18 cellular contexts compared by ENCODE assay signal in the genomic region with DNA sequence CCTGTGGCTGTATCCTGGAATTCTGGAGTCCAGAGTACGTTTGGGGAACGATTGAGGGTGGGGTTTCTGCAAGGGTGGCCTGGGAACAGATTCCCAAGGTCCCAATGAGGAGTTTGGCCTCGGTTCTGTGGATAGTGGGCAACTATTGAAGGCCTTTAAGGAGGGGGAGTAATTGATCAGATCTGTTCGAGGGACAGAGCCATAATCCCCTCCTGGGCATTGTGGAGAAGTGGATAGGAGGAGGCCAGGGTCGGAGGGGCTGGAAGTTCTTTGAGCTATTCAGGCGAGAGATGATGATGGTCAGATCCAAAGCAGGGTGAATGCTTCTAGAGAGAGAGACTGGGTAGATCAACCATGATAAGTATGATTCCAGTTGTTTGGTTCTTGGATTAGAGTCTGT.
DNase-seq lines count a peak whose midpoint lies in the region; FAIRE-seq and TF ChIP-seq lines count a peak whose summit lies in the region.
"Had no signal": no experiment of that assay in that cellular context is flagged by ENCODE, and none has a peak within 500 bp of the region (broad histone marks: within the 10 kb centered on the region; RNA-seq: fewer than 3 reads in every experiment).

No MANE protein-coding gene starts in this region.

- H2BK20ac ChIP-seq in H9 (ENCODE audit: low read depth, low read length, poor library complexity, severe bottlenecking) = no peak overlapping the region

- CTCF ChIA-PET in HEK293T (lab: Yijun Ruan, JAX) = no interaction called here

- H3K14ac ChIP-seq in H9 (ENCODE audit: insufficient read depth, low read length) = no peak overlapping the region

- H3K4me3 ChIP-seq in BLaER1 (no peak overlapping the region; the same call in 1 of the 2 replicates), astrocyte (ENCODE audit: insufficient read depth, low read depth, low read length) (no peak overlapping the region), spleen (no peak overlapping the region)
- H3K4me3 ChIP-seq: GM12878 had no signal

- no peak overlapping the region for H3K23ac ChIP-seq in H9 (ENCODE audit: insufficient read length, low read depth, low read length)

- H3K79me1 ChIP-seq in H9 (ENCODE audit: insufficient read depth, low read depth, low read length, poor library complexity, severe bottlenecking) = no peaks in the 10 kb centered on the region

- H3K4me1 Mint-ChIP-seq in H9 (peaks cover 44 to 55% of the 10 kb centered on the region in 2 experiments), astrocyte (ENCODE audit: low read depth, unreplicated experiment) (peaks cover 13% of the 10 kb centered on the region)

- H2AFZ ChIP-seq in H9 (ENCODE audit: low read length) (no peak overlapping the region), astrocyte (ENCODE audit: low read depth, low read length) (no peak overlapping the region)

- no peak for TF ChIP-seq POLR2A in spleen (IDR thresholded peaks at IDR 0.05)

- H4K91ac ChIP-seq in H9 (ENCODE audit: insufficient read length, low read depth, low read length) = peak overlapping the region; percentile 78

- no peaks in the 10 kb centered on the region for H3K36me3 Mint-ChIP-seq in H9 (ENCODE audit: insufficient read depth in 1 of 3, low read depth in 3 of 3)
- peaks cover 3% of the 10 kb centered on the region for H3K36me3 Mint-ChIP-seq in astrocyte (ENCODE audit: low read depth, unreplicated experiment)

- no peak overlapping the region for H2BK5ac ChIP-seq in H9 (ENCODE audit: insufficient read length, low read length)

- H3K9me3 ChIP-seq in BLaER1 = no peaks in the 10 kb centered on the region
- H3K9me3 ChIP-seq in H9 (ENCODE audit: control insufficient read depth, low read depth, low read length) = no peaks in the 10 kb centered on the region
- H3K9me3 ChIP-seq in astrocyte (ENCODE audit: insufficient read depth, low read depth, low read length) = no peaks in the 10 kb centered on the region
- H3K9me3 ChIP-seq in spleen = no peaks in the 10 kb centered on the region

- H3K4me2 ChIP-seq in BLaER1 = peak overlapping the region; percentile 83
- no peak overlapping the region for H3K4me2 ChIP-seq in H9 (ENCODE audit: insufficient read depth, insufficient read length, low read length)
- no peak overlapping the region for H3K4me2 ChIP-seq in astrocyte (ENCODE audit: low read length)

- intact Hi-C loops in spleen (cut with DNase I; ENCODE audit: low total_unique reads) = no loop called here

- H2BK120ac ChIP-seq in H9 (ENCODE audit: low read depth, low read length, poor library complexity, severe bottlenecking) = no peak overlapping the region

- DNase-seq in H9 = no peak
- no peak for DNase-seq in astrocyte (ENCODE audit: low read depth)
- DNase-seq in spleen = peak; percentile 2
- DNase-seq in iPS-NIHi11 (ENCODE audit: low spot score) = no peak
- no peak for DNase-seq in mucosa of gallbladder (ENCODE audit: low spot score)
- no peak for DNase-seq in HEK293T (ENCODE audit: extremely low spot score)
- DNase-seq: ACHN; Calu3; CD8-positive, alpha-beta T cell; DMS79 treated with DMSO at 0.1 percent for 48 hours; HCEC 1CT; HFFc6; KG1 had no signal

- POLR2A ChIA-PET in HEK293T (lab: Yijun Ruan, JAX) = no interaction called here

- no peak for FAIRE-seq in astrocyte (lab: Jason Lieb, UNC)
- FAIRE-seq: A204.1, GM12878, H1 had no signal

- no peak overlapping the region for H2BK12ac ChIP-seq in H9 (ENCODE audit: insufficient read length, low read depth, low read length)

- H3K36me3 ChIP-seq in BLaER1 (no peaks in the 10 kb centered on the region), astrocyte (ENCODE audit: insufficient read depth, low read length) (no peaks in the 10 kb centered on the region), spleen (peaks cover 0 to 23% (median 0%) of the 10 kb centered on the region in 6 donors)

- no CpG with 5 or more reads among the region's 6 CpGs for WGBS in H9 (ENCODE audit: extremely low coverage, insufficient read length, low lambda C conversion rate)
- 70 to 98% (median 87%) methylated on average over 6 of the region's 6 CpGs for WGBS in spleen, 5 donors

- H4K20me1 ChIP-seq in BLaER1 (no peaks in the 10 kb centered on the region), H9 (ENCODE audit: control insufficient read depth, insufficient read depth, insufficient read length) (no peaks in the 10 kb centered on the region), astrocyte (ENCODE audit: insufficient read depth, low read length) (no peaks in the 10 kb centered on the region)

- H3K23me2 ChIP-seq in H9 (ENCODE audit: insufficient read length, low read depth, low read length, poor library complexity, severe bottlenecking) = no peaks in the 10 kb centered on the region

- H3K27me3 ChIP-seq in BLaER1 = no peaks in the 10 kb centered on the region
- no peaks in the 10 kb centered on the region for H3K27me3 ChIP-seq in H9 (ENCODE audit: insufficient read depth, low read length)
- no peaks in the 10 kb centered on the region for H3K27me3 ChIP-seq in astrocyte (ENCODE audit: insufficient read depth, low read length)
- no peaks in the 10 kb centered on the region for H3K27me3 ChIP-seq in spleen (replicated peaks in 1 of 7)

- H3K4me1 ChIP-seq in BLaER1 = peaks cover 97% of the 10 kb centered on the region
- no peaks in the 10 kb centered on the region for H3K4me1 ChIP-seq in H9 (ENCODE audit: insufficient read depth, low read length)
- no peaks in the 10 kb centered on the region for H3K4me1 ChIP-seq in astrocyte (ENCODE audit: insufficient read depth, low read length)
- peaks cover 0 to 49% (median 17%) of the 10 kb centered on the region in 6 donors for H3K4me1 ChIP-seq in spleen

- H3K27me3 Mint-ChIP-seq in H9 (ENCODE audit: low read depth) = peaks cover 1% of the 10 kb centered on the region; the same call in 1 of the 2 replicates
- H3K27me3 Mint-ChIP-seq in astrocyte (ENCODE audit: low read depth, unreplicated experiment) = no peaks in the 10 kb centered on the region

- H3K18ac ChIP-seq in H9 (ENCODE audit: insufficient read length, low read depth, low read length) = no peak overlapping the region

- H3K9me3 Mint-ChIP-seq in H9 = no peaks in the 10 kb centered on the region
- H3K9me3 Mint-ChIP-seq in astrocyte (ENCODE audit: unreplicated experiment) = no peaks in the 10 kb centered on the region
- H3K9me3 Mint-ChIP-seq: CD8-positive, alpha-beta T cell; HFFc6 had no signal

- H3K9ac ChIP-seq in BLaER1 (peak overlapping the region; percentile 81), H9 (ENCODE audit: extremely low read depth, insufficient read length, low read length) (no peak overlapping the region), astrocyte (ENCODE audit: low read length) (no peak overlapping the region)

- H3K27ac ChIP-seq in BLaER1 = peak overlapping the region; percentile 92
- no peak overlapping the region for H3K27ac ChIP-seq in H9 (ENCODE audit: insufficient read length, low read depth, low read length)
- no peak overlapping the region for H3K27ac ChIP-seq in astrocyte (ENCODE audit: low read depth, low read length)
- H3K27ac ChIP-seq in spleen = no peak overlapping the region
- H3K27ac ChIP-seq: HL-60 had no signal

- no peaks in the 10 kb centered on the region for H3K79me2 ChIP-seq in H9 (ENCODE audit: insufficient read depth, low read length)
- H3K79me2 ChIP-seq in astrocyte (ENCODE audit: insufficient read depth, low read length) = no peaks in the 10 kb centered on the region

- 0 out of 7 replicates have a peak overlapping the region, but pooled peaks of 1 of the 3 experiments have one; percentile 29 for H3K27ac Mint-ChIP-seq in H9
- peak overlapping the region; percentile 75 for H3K27ac Mint-ChIP-seq in astrocyte (ENCODE audit: unreplicated experiment)
- H3K27ac Mint-ChIP-seq: CD8-positive, alpha-beta T cell; HFFc6 had no signal

- H3T11ph ChIP-seq in H9 (ENCODE audit: low read length) = no peak overlapping the region

- H3K4me3 Mint-ChIP-seq in H9 (no peak overlapping the region), astrocyte (ENCODE audit: unreplicated experiment) (no peak overlapping the region)
- H3K4me3 Mint-ChIP-seq: CD8-positive, alpha-beta T cell; HFFc6 had no signal

- H2AK5ac ChIP-seq in H9 (ENCODE audit: insufficient read length, low read length) = no peak overlapping the region

- no peak overlapping the region for H4K5ac ChIP-seq in H9 (ENCODE audit: insufficient read length, low read depth, low read length)

- H3K4ac ChIP-seq in H9 (ENCODE audit: low read depth, low read length) = no peak overlapping the region

- H4K8ac ChIP-seq in H9 (replicated peaks; ENCODE audit: insufficient read length, low read depth, low read length) = no peak overlapping the region

- no peak overlapping the region for H3K56ac ChIP-seq in H9 (ENCODE audit: insufficient read length, low read depth, low read length)

- no peak overlapping the region for H2BK15ac ChIP-seq in H9 (ENCODE audit: low read depth, low read length)

- TF ChIP-seq CTCF in H9 (conservative IDR thresholded peaks at IDR 0.05) = no peak
- TF ChIP-seq CTCF in astrocyte (IDR thresholded peaks at IDR 0.05; ENCODE audit: insufficient read depth, low read depth, low read length) = no peak
- no peak for TF ChIP-seq CTCF in spleen (IDR thresholded peaks at IDR 0.05 in 8 of 11, conservative IDR thresholded peaks at IDR 0.05 in 3 of 11)

TF ChIP-seq in HEK293T, 16 proteins besides CTCF, POLR2A, EP300 and RAD21:
- no peak for TF ChIP-seq LEF1 (IDR thresholded peaks at IDR 0.05; ENCODE audit: borderline replicate concordance)
- TF ChIP-seq BHLHE40 (IDR thresholded peaks at IDR 0.05; ENCODE audit: borderline replicate concordance) = no peak
- TF ChIP-seq ELF4 (IDR thresholded peaks at IDR 0.05) = no peak
- TF ChIP-seq L3MBTL2 (conservative IDR thresholded peaks at IDR 0.05) = no peak
- no peak for TF ChIP-seq FOXK2 (IDR thresholded peaks at IDR 0.05)
- TF ChIP-seq, protein P1, sequence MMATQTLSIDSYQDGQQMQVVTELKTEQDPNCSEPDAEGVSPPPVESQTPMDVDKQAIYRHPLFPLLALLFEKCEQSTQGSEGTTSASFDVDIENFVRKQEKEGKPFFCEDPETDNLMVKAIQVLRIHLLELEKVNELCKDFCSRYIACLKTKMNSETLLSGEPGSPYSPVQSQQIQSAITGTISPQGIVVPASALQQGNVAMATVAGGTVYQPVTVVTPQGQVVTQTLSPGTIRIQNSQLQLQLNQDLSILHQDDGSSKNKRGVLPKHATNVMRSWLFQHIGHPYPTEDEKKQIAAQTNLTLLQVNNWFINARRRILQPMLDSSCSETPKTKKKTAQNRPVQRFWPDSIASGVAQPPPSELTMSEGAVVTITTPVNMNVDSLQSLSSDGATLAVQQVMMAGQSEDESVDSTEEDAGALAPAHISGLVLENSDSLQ (IDR thresholded peaks at IDR 0.05) = no peak
- TF ChIP-seq SUZ12 (IDR thresholded peaks at IDR 0.05) = no peak
- no peak for TF ChIP-seq HDGF (IDR thresholded peaks at IDR 0.05; ENCODE audit: borderline replicate concordance)
- no peak for TF ChIP-seq SP1 (IDR thresholded peaks at IDR 0.05)
- TF ChIP-seq CTBP1 (IDR thresholded peaks at IDR 0.05; ENCODE audit: borderline replicate concordance) = no peak
- no peak for TF ChIP-seq NFRKB (IDR thresholded peaks at IDR 0.05)
- no peak for TF ChIP-seq TARDBP (IDR thresholded peaks at IDR 0.05)
- TF ChIP-seq FOXA1 (IDR thresholded peaks at IDR 0.05) = no peak
- TF ChIP-seq ARNT (IDR thresholded peaks at IDR 0.05) = no peak
- no peak for TF ChIP-seq FOXM1 (IDR thresholded peaks at IDR 0.05; ENCODE audit: borderline replicate concordance)
- no peak for TF ChIP-seq ZNF384 (IDR thresholded peaks at IDR 0.05)
